1 cellular context compared by ENCODE assay signal in genomic region chr15:28995193-28995592, GRCh38.
TF ChIP-seq lines count a peak whose summit lies in the region.

No MANE protein-coding gene starts in this region.

TF ChIP-seq in H1, 55 proteins besides CTCF, POLR2A, EP300 and RAD21 (continued from another document):
- TF ChIP-seq FOSL1 (IDR thresholded peaks at IDR 0.05; ENCODE audit: insufficient read depth, low read depth, low read length) (no peak), BRCA1 (IDR thresholded peaks at IDR 0.05; ENCODE audit: low read depth, low read length) (no peak), SP2 (IDR thresholded peaks at IDR 0.05; ENCODE audit: low read length) (no peak)
